1 cellular context compared by ENCODE assay signal in genomic region chr15:66287461-66288055, GRCh38.
TF ChIP-seq lines count a peak whose summit lies in the region.

No MANE protein-coding gene starts in this region.

TF ChIP-seq in SK-N-SH, 30 proteins besides CTCF, POLR2A, EP300 and RAD21 (continued from another document):
- no peak for TF ChIP-seq REST (IDR thresholded peaks at IDR 0.05; ENCODE audit: low read depth, low read length)
- TF ChIP-seq SMC3 (IDR thresholded peaks at IDR 0.05; ENCODE audit: low read depth, low read length), result 0 out of 2 replicates have a peak, but pooled peaks have one; percentile 16
